17 cellular contexts compared by ENCODE assay signal in genomic region chr6:20778917-20779316, GRCh38.
DNase-seq lines count a peak whose midpoint lies in the region; ATAC-seq and TF ChIP-seq lines count a peak whose summit lies in the region.
"Had no signal": no experiment of that assay in that cellular context is flagged by ENCODE, and none has a peak within 500 bp of the region (broad histone marks: within the 10 kb centered on the region; RNA-seq: fewer than 3 reads in every experiment).

No MANE protein-coding gene starts in this region.

- no peaks in the 10 kb centered on the region for H3K4me1 Mint-ChIP-seq in stimulated activated naive CD8-positive, alpha-beta T cell treated with anti-CD3 and anti-CD28 coated beads, Interleukin-15, amount 100 ng/mL, for 72 hours

- no peaks in the 10 kb centered on the region for H3K9me3 ChIP-seq in gastrocnemius medialis
- H3K9me3 ChIP-seq: BE2C, HAP-1 had no signal

- ATAC-seq in stimulated activated naive CD8-positive, alpha-beta T cell treated with anti-CD3 and anti-CD28 coated beads, Interleukin-15, amount 100 ng/mL, for 72 hours = peak; percentile 58
- ATAC-seq in stimulated activated naive CD8-positive, alpha-beta T cell treated with anti-CD3 and anti-CD28 coated beads, Interleukin-15, Interleukin-2, amounts not matched to agents 100 U/mL and 50 U/mL, for 24 hours = no peak
- peak in 1 of 2 donors; percentile 73 for ATAC-seq in gastrocnemius medialis
- ATAC-seq in HG03342 (IDR thresholded peaks at IDR 0.05; ENCODE audit: unreplicated experiment) = no peak
- ATAC-seq in Right ventricle myocardium inferior = no peak

- DNase-seq in stimulated activated naive CD8-positive, alpha-beta T cell treated with anti-CD3 and anti-CD28 coated beads, Interleukin-15, amount 100 ng/mL, for 72 hours = no peak
- no peak for DNase-seq in stimulated activated naive CD8-positive, alpha-beta T cell treated with anti-CD3 and anti-CD28 coated beads, Interleukin-15, Interleukin-2, amounts not matched to agents 100 U/mL and 50 U/mL, for 24 hours
- peak; percentile 25 for DNase-seq in NCI-H526 treated with DMSO at 0.1 percent for 48 hours (lab: John Stamatoyannopoulos, UW)
- DNase-seq in gastrocnemius medialis = no peak
- no peak for DNase-seq in NCI-H524 (lab: John Stamatoyannopoulos, UW)
- no peak for DNase-seq in Right ventricle myocardium inferior (ENCODE audit: missing footprints)
- DNase-seq: ACHN; BE2C; C1 segment of cervical spinal cord; CD8-positive, alpha-beta memory T cell; COR-L47; GDM1; GM23248 had no signal

- no peaks in the 10 kb centered on the region for H3K27me3 Mint-ChIP-seq in stimulated activated naive CD8-positive, alpha-beta T cell treated with anti-CD3 and anti-CD28 coated beads, Interleukin-15, amount 100 ng/mL, for 72 hours
- H3K27me3 Mint-ChIP-seq: CD4-positive, CD25-positive, alpha-beta regulatory T cell; CD8-positive, alpha-beta memory T cell had no signal

- no peaks in the 10 kb centered on the region for H3K9me3 Mint-ChIP-seq in stimulated activated naive CD8-positive, alpha-beta T cell treated with anti-CD3 and anti-CD28 coated beads, Interleukin-15, amount 100 ng/mL, for 72 hours
- H3K9me3 Mint-ChIP-seq: CD8-positive, alpha-beta memory T cell had no signal

- no peaks in the 10 kb centered on the region for H3K27me3 ChIP-seq in gastrocnemius medialis
- H3K27me3 ChIP-seq: BE2C had no signal

- in situ Hi-C loops in gastrocnemius medialis (cut with MboI; ENCODE audit: low sequenced_read_pairs in 4 of 4) = no loop called here

- no peak overlapping the region for H3K27ac Mint-ChIP-seq in stimulated activated naive CD8-positive, alpha-beta T cell treated with anti-CD3 and anti-CD28 coated beads, Interleukin-15, amount 100 ng/mL, for 72 hours
- H3K27ac Mint-ChIP-seq: CD4-positive, CD25-positive, alpha-beta regulatory T cell had no signal

- peaks cover 12 to 16% of the 10 kb centered on the region in 2 donors for H3K4me1 ChIP-seq in gastrocnemius medialis
- H3K4me1 ChIP-seq: BE2C, HAP-1 had no signal

- peak overlapping the region in 3 of 4 donors; percentile 4 to 28 (median 16) for H3K4me3 ChIP-seq in gastrocnemius medialis
- H3K4me3 ChIP-seq: GM23248, HAP-1 had no signal

- no peak overlapping the region for H3K4me3 Mint-ChIP-seq in stimulated activated naive CD8-positive, alpha-beta T cell treated with anti-CD3 and anti-CD28 coated beads, Interleukin-15, amount 100 ng/mL, for 72 hours
- H3K4me3 Mint-ChIP-seq: CD4-positive, CD25-positive, alpha-beta regulatory T cell; CD8-positive, alpha-beta memory T cell had no signal

- intact Hi-C loops in gastrocnemius medialis (cut with DNase I; ENCODE audit: low total_unique reads) (no loop called here), Right ventricle myocardium inferior (cut with DNase I) (no loop called here)

- peak overlapping the region; percentile 6 to 71 (median 32) for H3K27ac ChIP-seq in gastrocnemius medialis
- H3K27ac ChIP-seq: GM23248, HL-60 had no signal

- no peak for TF ChIP-seq POLR2A in gastrocnemius medialis (IDR thresholded peaks at IDR 0.05)

- H3K36me3 ChIP-seq in gastrocnemius medialis = peaks cover 0 to 8% of the 10 kb centered on the region in 2 donors
- H3K36me3 ChIP-seq: BE2C, HAP-1 had no signal

- no peak for TF ChIP-seq CTCF in gastrocnemius medialis (IDR thresholded peaks at IDR 0.05 in 4 of 5, conservative IDR thresholded peaks at IDR 0.05 in 1 of 5)
